20 cellular contexts compared by ENCODE assay signal in the genomic region with DNA sequence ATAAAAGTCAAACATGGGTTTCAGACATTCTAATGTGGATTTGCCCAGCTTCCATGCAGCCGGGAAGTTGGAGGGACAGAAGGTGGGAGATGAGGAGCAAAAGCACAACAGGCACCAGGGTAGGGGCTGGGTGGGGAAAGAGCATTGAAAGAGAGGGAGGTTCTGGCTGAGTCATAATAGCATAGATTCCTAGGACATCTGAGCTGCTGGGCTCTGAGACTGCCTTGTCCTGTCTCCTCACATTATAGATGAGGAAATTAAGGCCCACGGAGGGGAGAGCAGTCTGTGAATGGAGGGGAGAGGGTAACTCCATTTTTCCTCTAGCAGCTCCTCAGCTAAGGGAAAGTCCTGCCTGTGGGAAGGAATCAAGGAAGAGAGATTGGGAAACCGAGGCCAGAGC. TPM values are rescaled to one million over a fixed set of nuclear protein-coding genes. Genes with fewer than 3 reads are reported as not detected.
DNase-seq lines count a peak whose midpoint lies in the region; ATAC-seq and TF ChIP-seq lines count a peak whose summit lies in the region.
"Had no signal": no experiment of that assay in that cellular context is flagged by ENCODE, and none has a peak within 500 bp of the region (broad histone marks: within the 10 kb centered on the region; RNA-seq: fewer than 3 reads in every experiment).

No MANE protein-coding gene starts in this region.

- H3K23ac ChIP-seq in mesendoderm (ENCODE audit: low read length), result no peak overlapping the region

- H3K9me3 Mint-ChIP-seq in dendritic cell treated with granulocyte-macrophage colony-stimulating factor and Interleukin-4, amounts not matched to agents 40 ng/mL and 50 ng/mL, for 4 days, result no peaks in the 10 kb centered on the region
- no peaks in the 10 kb centered on the region for H3K9me3 Mint-ChIP-seq in activated naive CD4-positive, alpha-beta T cell treated with anti-CD3 and anti-CD28 coated beads, Interleukin-2, amount 50 U/mL, for 72 hours
- H3K9me3 Mint-ChIP-seq: activated B cell treated with CpG ODN at 0.5 μM for 24 hours; activated naive CD4-positive, alpha-beta T cell treated with anti-CD3 and anti-CD28 coated beads, Interleukin-2, amount 10 ng/mL, durations not matched to agents 7 days and 5 days had no signal

- peaks cover 36% of the 10 kb centered on the region for H3K4me1 Mint-ChIP-seq in dendritic cell treated with granulocyte-macrophage colony-stimulating factor and Interleukin-4, amounts not matched to agents 40 ng/mL and 50 ng/mL, for 4 days (ENCODE audit: low read depth)

- H3K36me3 ChIP-seq in PC-9 (ENCODE audit: low read depth) (no peaks in the 10 kb centered on the region), mesendoderm (ENCODE audit: control insufficient read depth, insufficient read depth, low read length) (no peaks in the 10 kb centered on the region)
- H3K36me3 ChIP-seq: heart right ventricle, Peyer's patch, spleen had no signal

- no peaks in the 10 kb centered on the region for H3K9me2 ChIP-seq in PC-9 (ENCODE audit: insufficient read depth)

- no peak overlapping the region for H4K8ac ChIP-seq in mesendoderm (ENCODE audit: low read depth, low read length)

- TF ChIP-seq CTCF in AG04450 (IDR thresholded peaks at IDR 0.05; ENCODE audit: low read depth, low read length), result no peak
- no peak for TF ChIP-seq CTCF in PC-9 (conservative IDR thresholded peaks at IDR 0.05)

- 0 out of 2 replicates have a peak, but pooled peaks cover 6% of the 10 kb centered on the region for H3F3A ChIP-seq in PC-9 (ENCODE audit: insufficient read depth, low read depth)

- H4K5ac ChIP-seq in mesendoderm (ENCODE audit: low read length), result no peak overlapping the region

- WGBS in mesendoderm (ENCODE audit: extremely low coverage, insufficient coverage, low lambda C conversion rate), result no CpG with 5 or more reads among the region's 3 CpGs

- H3K56ac ChIP-seq in mesendoderm (ENCODE audit: low read length), result no peak overlapping the region

- ATAC-seq in activated naive CD4-positive, alpha-beta T cell treated with anti-CD3 and anti-CD28 coated beads, Interleukin-2, amount 50 U/mL, for 72 hours, result no peak
- ATAC-seq in HG03520 (IDR thresholded peaks at IDR 0.05; ENCODE audit: unreplicated experiment), result no peak
- ATAC-seq: heart right ventricle had no signal

- no peak overlapping the region for H3K9ac ChIP-seq in mesendoderm (ENCODE audit: low read length)

- no peak overlapping the region for H2BK15ac ChIP-seq in mesendoderm (replicated peaks; ENCODE audit: low read depth)

- H3K4me3 Mint-ChIP-seq in dendritic cell treated with granulocyte-macrophage colony-stimulating factor and Interleukin-4, amounts not matched to agents 40 ng/mL and 50 ng/mL, for 4 days, result no peak overlapping the region
- H3K4me3 Mint-ChIP-seq: activated B cell treated with CpG ODN at 0.5 μM for 24 hours; activated naive CD4-positive, alpha-beta T cell treated with anti-CD3 and anti-CD28 coated beads, Interleukin-2, amount 10 ng/mL, durations not matched to agents 7 days and 5 days had no signal

- peak overlapping the region; percentile 8 for H3K18ac ChIP-seq in mesendoderm (ENCODE audit: low read length)

- no peak overlapping the region for H2BK5ac ChIP-seq in mesendoderm (ENCODE audit: low read length)

- peak overlapping the region; percentile 85 for H3K4ac ChIP-seq in mesendoderm (ENCODE audit: low read depth, low read length)

- H3K27ac ChIP-seq in AG04450 (ENCODE audit: low read depth, low read length) (peak overlapping the region; percentile 96), PC-9 (no peak overlapping the region), mesendoderm (ENCODE audit: low read depth, low read length) (no peak overlapping the region)

- H3K9me3 ChIP-seq in AG04450 (ENCODE audit: control insufficient read depth, insufficient read depth, low read length) (no peaks in the 10 kb centered on the region), PC-9 (ENCODE audit: insufficient read depth, low read depth) (no peaks in the 10 kb centered on the region)
- H3K9me3 ChIP-seq: heart right ventricle, Peyer's patch, spleen had no signal

- no peaks in the 10 kb centered on the region for H3K79me2 ChIP-seq in PC-9 (ENCODE audit: low read depth)
- no peaks in the 10 kb centered on the region for H3K79me2 ChIP-seq in mesendoderm (ENCODE audit: control insufficient read depth, insufficient read depth, low read length)

- no peak overlapping the region for H2AFZ ChIP-seq in PC-9

- DNase-seq in AG04450 (ENCODE audit: low read depth, low spot score) (no peak), PC-9 (no peak), mesendoderm (no peak), DMS 273 treated with DMSO at 0.1 percent for 48 hours (lab: John Stamatoyannopoulos, UW) (no peak), NCI-H2227 (lab: John Stamatoyannopoulos, UW; ENCODE audit: unreplicated experiment) (no peak)
- DNase-seq in activated naive CD4-positive, alpha-beta T cell treated with anti-CD3 and anti-CD28 coated beads, Interleukin-2, amount 50 U/mL, for 72 hours (ENCODE audit: low spot score in 2 of 2), result no peak
- DNase-seq: ACHN; activated B cell treated with CpG ODN at 0.5 μM for 24 hours; activated naive CD4-positive, alpha-beta T cell treated with anti-CD3 and anti-CD28 coated beads, Interleukin-2, amount 10 ng/mL, durations not matched to agents 7 days and 5 days; COR-L47; heart right ventricle; NCI-H2081 treated with DMSO at 0.1 percent for 48 hours; NCI-H69; occipital lobe; Peyer's patch; spleen; T-helper 1 cell had no signal

- POLR2A ChIA-PET in AG04450 (lab: Yijun Ruan, JAX), result interaction anchor here (0.6 to 4.0 kb wide), 4 partner anchors 24 to 291 kb away, joined by 3 to 20 read pairs (median 7); a partner anchor contains a TSS
- POLR2A ChIA-PET in PC-9 (lab: Charles Lee; ENCODE audit: unreplicated experiment), result interaction anchor here (0.5 kb wide), 2 partner anchors 117 to 395 kb away, joined by 3 to 43 read pairs; no protein-coding TSS in a partner anchor

- CTCF ChIA-PET in AG04450 (lab: Charles Lee), result no interaction called here
- CTCF ChIA-PET in PC-9 (lab: Charles Lee), result no interaction called here

- H4K20me1 ChIP-seq in PC-9 (ENCODE audit: insufficient read depth), result no peaks in the 10 kb centered on the region

- no peaks in the 10 kb centered on the region for H3K27me3 Mint-ChIP-seq in dendritic cell treated with granulocyte-macrophage colony-stimulating factor and Interleukin-4, amounts not matched to agents 40 ng/mL and 50 ng/mL, for 4 days
- H3K27me3 Mint-ChIP-seq: activated B cell treated with CpG ODN at 0.5 μM for 24 hours had no signal

- H3K4me3 ChIP-seq in AG04450 (ENCODE audit: low read depth, low read length), result no peak overlapping the region
- H3K4me3 ChIP-seq in PC-9, result no peak overlapping the region
- H3K4me3 ChIP-seq in mesendoderm (ENCODE audit: low read length), result no peak overlapping the region
- H3K4me3 ChIP-seq: heart right ventricle, Peyer's patch, spleen had no signal

- H3K79me1 ChIP-seq in mesendoderm (ENCODE audit: low read length), result no peaks in the 10 kb centered on the region

- peaks cover 25% of the 10 kb centered on the region for H3K4me1 ChIP-seq in PC-9 (replicated peaks; ENCODE audit: insufficient read depth)
- no peaks in the 10 kb centered on the region for H3K4me1 ChIP-seq in mesendoderm (ENCODE audit: control insufficient read depth, low read depth, low read length)
- H3K4me1 ChIP-seq: Peyer's patch had no signal

- no peak overlapping the region for H2BK120ac ChIP-seq in mesendoderm (ENCODE audit: low read depth, low read length)

- H3K27ac Mint-ChIP-seq in dendritic cell treated with granulocyte-macrophage colony-stimulating factor and Interleukin-4, amounts not matched to agents 40 ng/mL and 50 ng/mL, for 4 days, result peak overlapping the region; percentile 31
- peak overlapping the region in 1 of 2 donors; percentile 68 for H3K27ac Mint-ChIP-seq in activated naive CD4-positive, alpha-beta T cell treated with anti-CD3 and anti-CD28 coated beads, Interleukin-2, amount 50 U/mL, for 72 hours
- H3K27ac Mint-ChIP-seq: activated B cell treated with CpG ODN at 0.5 μM for 24 hours; activated naive CD4-positive, alpha-beta T cell treated with anti-CD3 and anti-CD28 coated beads, Interleukin-2, amount 10 ng/mL, durations not matched to agents 7 days and 5 days had no signal

- no peaks in the 10 kb centered on the region for H3K27me3 ChIP-seq in AG04450 (ENCODE audit: control insufficient read depth, insufficient read depth, low read length)
- no peaks in the 10 kb centered on the region for H3K27me3 ChIP-seq in PC-9 (ENCODE audit: insufficient read depth, low read depth)
- H3K27me3 ChIP-seq in mesendoderm (ENCODE audit: insufficient read depth, low read length, poor library complexity), result no peaks in the 10 kb centered on the region
- H3K27me3 ChIP-seq: heart right ventricle, Peyer's patch, spleen had no signal

- no TSS peak for BruUV-seq in PC-9 (replicated peaks; lab: Mats Ljungman, UMichigan)

- no peak overlapping the region for H2AK5ac ChIP-seq in mesendoderm (ENCODE audit: low read length)

- intact Hi-C loops in PC-9 (cut with micrococcal nuclease; ENCODE audit: unreplicated experiment), result no loop called here
- intact Hi-C loops in dendritic cell treated with granulocyte-macrophage colony-stimulating factor and Interleukin-4, amounts not matched to agents 40 ng/mL and 50 ng/mL, for 4 days (cut with micrococcal nuclease), result loop anchor here (5.0 kb wide), 1 partner anchor 78 kb away; no protein-coding TSS in a partner anchor

- H3K4me2 ChIP-seq in PC-9 (peak overlapping the region; percentile 49), mesendoderm (ENCODE audit: low read length) (no peak overlapping the region)

- H3K36me3 Mint-ChIP-seq in dendritic cell treated with granulocyte-macrophage colony-stimulating factor and Interleukin-4, amounts not matched to agents 40 ng/mL and 50 ng/mL, for 4 days (ENCODE audit: low read depth), result no peaks in the 10 kb centered on the region
- H3K36me3 Mint-ChIP-seq in activated naive CD4-positive, alpha-beta T cell treated with anti-CD3 and anti-CD28 coated beads, Interleukin-2, amount 50 U/mL, for 72 hours, result no peaks in the 10 kb centered on the region
- H3K36me3 Mint-ChIP-seq: activated naive CD4-positive, alpha-beta T cell treated with anti-CD3 and anti-CD28 coated beads, Interleukin-2, amount 10 ng/mL, durations not matched to agents 7 days and 5 days had no signal

RNA-seq across cellular contexts. Expression of a gene that starts 26.1 kb away (rescaled TPM):
- polyA plus RNA-seq in AG04450 (2011; rRNA removed), result 0.10 and 0.15 TPM in 2 replicates
- not detected in 2 replicates for polyA minus RNA-seq in AG04450 (2011; rRNA and poly(A)+ RNA removed)
- 2.3 TPM in 2 replicates for total RNA-seq in PC-9 (2021)
- polyA plus RNA-seq in mesendoderm (2013, experiment 1 of 2), result 0.17 TPM
- polyA plus RNA-seq in mesendoderm (2013, experiment 2 of 2), result 0.11 TPM
- total RNA-seq in activated naive CD4-positive, alpha-beta T cell treated with anti-CD3 and anti-CD28 coated beads, Interleukin-2, amount 50 U/mL, for 72 hours, result 1 to 10 TPM in 1 of 2 donors, under 1 TPM in 1; 0.55 to 2.5 TPM
- polyA plus RNA-seq: endothelial cell of umbilical vein had no signal

RNA-seq across cellular contexts. Expression of a gene that starts 34.5 kb away (rescaled TPM):
- polyA plus RNA-seq in AG04450 (2011; rRNA removed), result 70.5 and 97.8 TPM in 2 replicates
- polyA minus RNA-seq in AG04450 (2011; rRNA and poly(A)+ RNA removed), result 34.6 and 62.9 TPM in 2 replicates
- total RNA-seq in PC-9 (2021), result 417 and 428 TPM in 2 replicates
- polyA plus RNA-seq in mesendoderm (2013, experiment 1 of 2), result 110 TPM
- 113 TPM for polyA plus RNA-seq in mesendoderm (2013, experiment 2 of 2)
- total RNA-seq in activated naive CD4-positive, alpha-beta T cell treated with anti-CD3 and anti-CD28 coated beads, Interleukin-2, amount 50 U/mL, for 72 hours, result 10 to 100 TPM; 38.0 to 39.8 TPM

Comparison
In these comparisons a context has a peak if more than half of its experiments do, and no peak if none do; other contexts are left out.
1. RNA of a gene that starts 34.5 kb away (total RNA-seq): 417 to 428 TPM in PC-9; 38.0 to 39.8 TPM in activated naive CD4-positive, alpha-beta T cell treated with anti-CD3 and anti-CD28 coated beads, Interleukin-2, amount 50 U/mL, for 72 hours; every median in the first group is over 10 times any median in the second.